ENCODE assay signal across 1 cellular context in genomic region chr11:104487035-104487775, GRCh38.
TF ChIP-seq lines count a peak whose summit lies in the region.

No MANE protein-coding gene starts in this region.

TF ChIP-seq in WTC11, 78 proteins besides CTCF, POLR2A, EP300 and RAD21 (continued from another document):
- TF ChIP-seq, protein P1, sequence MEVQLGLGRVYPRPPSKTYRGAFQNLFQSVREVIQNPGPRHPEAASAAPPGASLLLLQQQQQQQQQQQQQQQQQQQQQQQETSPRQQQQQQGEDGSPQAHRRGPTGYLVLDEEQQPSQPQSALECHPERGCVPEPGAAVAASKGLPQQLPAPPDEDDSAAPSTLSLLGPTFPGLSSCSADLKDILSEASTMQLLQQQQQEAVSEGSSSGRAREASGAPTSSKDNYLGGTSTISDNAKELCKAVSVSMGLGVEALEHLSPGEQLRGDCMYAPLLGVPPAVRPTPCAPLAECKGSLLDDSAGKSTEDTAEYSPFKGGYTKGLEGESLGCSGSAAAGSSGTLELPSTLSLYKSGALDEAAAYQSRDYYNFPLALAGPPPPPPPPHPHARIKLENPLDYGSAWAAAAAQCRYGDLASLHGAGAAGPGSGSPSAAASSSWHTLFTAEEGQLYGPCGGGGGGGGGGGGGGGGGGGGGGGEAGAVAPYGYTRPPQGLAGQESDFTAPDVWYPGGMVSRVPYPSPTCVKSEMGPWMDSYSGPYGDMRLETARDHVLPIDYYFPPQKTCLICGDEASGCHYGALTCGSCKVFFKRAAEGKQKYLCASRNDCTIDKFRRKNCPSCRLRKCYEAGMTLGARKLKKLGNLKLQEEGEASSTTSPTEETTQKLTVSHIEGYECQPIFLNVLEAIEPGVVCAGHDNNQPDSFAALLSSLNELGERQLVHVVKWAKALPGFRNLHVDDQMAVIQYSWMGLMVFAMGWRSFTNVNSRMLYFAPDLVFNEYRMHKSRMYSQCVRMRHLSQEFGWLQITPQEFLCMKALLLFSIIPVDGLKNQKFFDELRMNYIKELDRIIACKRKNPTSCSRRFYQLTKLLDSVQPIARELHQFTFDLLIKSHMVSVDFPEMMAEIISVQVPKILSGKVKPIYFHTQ (CRISPR knock-in tag; IDR thresholded peaks at IDR 0.05): no peak
- TF ChIP-seq TEAD4 (CRISPR knock-in tag; IDR thresholded peaks at IDR 0.05) (no peak), SP1 (CRISPR knock-in tag; conservative IDR thresholded peaks at IDR 0.05) (no peak), PRRX2 (CRISPR knock-in tag; IDR thresholded peaks at IDR 0.05) (no peak), OVOL2 (CRISPR knock-in tag; IDR thresholded peaks at IDR 0.05; ENCODE audit: borderline replicate concordance) (no peak), ATF2 (CRISPR knock-in tag; IDR thresholded peaks at IDR 0.05; ENCODE audit: borderline replicate concordance, low read depth) (no peak), FOXP1 (CRISPR knock-in tag; IDR thresholded peaks at IDR 0.05; ENCODE audit: borderline replicate concordance) (no peak), MYBL2 (CRISPR knock-in tag; IDR thresholded peaks at IDR 0.05) (no peak)
- TF ChIP-seq, protein P2, sequence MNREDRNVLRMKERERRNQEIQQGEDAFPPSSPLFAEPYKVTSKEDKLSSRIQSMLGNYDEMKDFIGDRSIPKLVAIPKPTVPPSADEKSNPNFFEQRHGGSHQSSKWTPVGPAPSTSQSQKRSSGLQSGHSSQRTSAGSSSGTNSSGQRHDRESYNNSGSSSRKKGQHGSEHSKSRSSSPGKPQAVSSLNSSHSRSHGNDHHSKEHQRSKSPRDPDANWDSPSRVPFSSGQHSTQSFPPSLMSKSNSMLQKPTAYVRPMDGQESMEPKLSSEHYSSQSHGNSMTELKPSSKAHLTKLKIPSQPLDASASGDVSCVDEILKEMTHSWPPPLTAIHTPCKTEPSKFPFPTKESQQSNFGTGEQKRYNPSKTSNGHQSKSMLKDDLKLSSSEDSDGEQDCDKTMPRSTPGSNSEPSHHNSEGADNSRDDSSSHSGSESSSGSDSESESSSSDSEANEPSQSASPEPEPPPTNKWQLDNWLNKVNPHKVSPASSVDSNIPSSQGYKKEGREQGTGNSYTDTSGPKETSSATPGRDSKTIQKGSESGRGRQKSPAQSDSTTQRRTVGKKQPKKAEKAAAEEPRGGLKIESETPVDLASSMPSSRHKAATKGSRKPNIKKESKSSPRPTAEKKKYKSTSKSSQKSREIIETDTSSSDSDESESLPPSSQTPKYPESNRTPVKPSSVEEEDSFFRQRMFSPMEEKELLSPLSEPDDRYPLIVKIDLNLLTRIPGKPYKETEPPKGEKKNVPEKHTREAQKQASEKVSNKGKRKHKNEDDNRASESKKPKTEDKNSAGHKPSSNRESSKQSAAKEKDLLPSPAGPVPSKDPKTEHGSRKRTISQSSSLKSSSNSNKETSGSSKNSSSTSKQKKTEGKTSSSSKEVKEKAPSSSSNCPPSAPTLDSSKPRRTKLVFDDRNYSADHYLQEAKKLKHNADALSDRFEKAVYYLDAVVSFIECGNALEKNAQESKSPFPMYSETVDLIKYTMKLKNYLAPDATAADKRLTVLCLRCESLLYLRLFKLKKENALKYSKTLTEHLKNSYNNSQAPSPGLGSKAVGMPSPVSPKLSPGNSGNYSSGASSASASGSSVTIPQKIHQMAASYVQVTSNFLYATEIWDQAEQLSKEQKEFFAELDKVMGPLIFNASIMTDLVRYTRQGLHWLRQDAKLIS (CRISPR knock-in tag; IDR thresholded peaks at IDR 0.05; ENCODE audit: borderline replicate concordance): no peak
